8 cellular contexts compared by ENCODE assay signal in genomic region chr14:64891839-64892375, GRCh38. TPM values are rescaled to one million over a fixed set of nuclear protein-coding genes. Genes with fewer than 3 reads are reported as not detected.
DNase-seq lines count a peak whose midpoint lies in the region; ATAC-seq, FAIRE-seq and TF ChIP-seq lines count a peak whose summit lies in the region.

No MANE protein-coding gene starts in this region.

- H4K20me1 ChIP-seq in endothelial cell of umbilical vein (replicated peaks; ENCODE audit: control insufficient read depth, extremely low read depth, insufficient read depth, low read length): no peaks in the 10 kb centered on the region

- ATAC-seq in naive B cell (ENCODE audit: low read depth in 2 of 2): peak; percentile 73 to 74
- no peak for ATAC-seq in HG03460 (IDR thresholded peaks at IDR 0.05; ENCODE audit: unreplicated experiment)

- no peak overlapping the region for H3K4me3 ChIP-seq in NB4 (ENCODE audit: low read depth, low read length)
- H3K4me3 ChIP-seq in SK-N-MC: no peak overlapping the region
- H3K4me3 ChIP-seq in endothelial cell of umbilical vein (replicated peaks in 1 of 3; ENCODE audit: insufficient read depth in 1 of 3, low read depth in 1 of 3, low read length in 3 of 3): no peak overlapping the region

- BruUV-seq in endothelial cell of umbilical vein (replicated peaks; lab: Mats Ljungman, UMichigan): no TSS peak

- H3K27me3 Mint-ChIP-seq in naive B cell: peaks cover 18 to 24% (median 22%) of the 10 kb centered on the region in 3 donors

- no peaks in the 10 kb centered on the region for H3K79me2 ChIP-seq in endothelial cell of umbilical vein (ENCODE audit: control insufficient read depth, insufficient read depth, low read length)

- no peak for TF ChIP-seq POLR2A in NB4 (IDR thresholded peaks at IDR 0.05; ENCODE audit: extremely low read depth, insufficient read length)
- TF ChIP-seq POLR2A in endothelial cell of umbilical vein (IDR thresholded peaks at IDR 0.05; ENCODE audit: low read depth, low read length): no peak

- H3K9me3 ChIP-seq in SK-N-MC (ENCODE audit: low read depth, low read length) (no peaks in the 10 kb centered on the region), endothelial cell of umbilical vein (replicated peaks; ENCODE audit: control insufficient read depth, insufficient read depth, low read length) (no peaks in the 10 kb centered on the region)

- intact Hi-C loops in endothelial cell of umbilical vein (cut with micrococcal nuclease): loop anchor here (2.0 kb wide), 3 partner anchors 69 to 221 kb away; no protein-coding TSS in a partner anchor

- H3K27ac ChIP-seq in SK-N-MC: no peak overlapping the region
- no peak overlapping the region for H3K27ac ChIP-seq in endothelial cell of umbilical vein (ENCODE audit: insufficient read depth, low read depth, low read length)

- H3K4me1 ChIP-seq in endothelial cell of umbilical vein (ENCODE audit: control insufficient read depth, extremely low read depth, insufficient read depth, low read length): no peaks in the 10 kb centered on the region

- H3K27ac Mint-ChIP-seq in naive B cell: no peak overlapping the region

- no peaks in the 10 kb centered on the region for H3K36me3 ChIP-seq in SK-N-MC (ENCODE audit: insufficient read depth, low read length)
- no peaks in the 10 kb centered on the region for H3K36me3 ChIP-seq in endothelial cell of umbilical vein (ENCODE audit: control insufficient read depth in 2 of 2, extremely low read depth in 1 of 2, insufficient read depth in 2 of 2, low read length in 2 of 2)

- CTCF ChIA-PET in endothelial cell of umbilical vein (lab: Charles Lee): interaction anchor here (0.5 to 6.2 kb wide), 44 partner anchors 8 to 548 kb away, joined by 3 to 120 read pairs (median 5); partner anchors contain the start of genes FNTB, GPX2, HSPA2 and SPTB

- TF ChIP-seq CTCF in NB4 (IDR thresholded peaks at IDR 0.05; ENCODE audit: low read depth, low read length): peak; percentile 37
- peak; percentile 31 to 42 for TF ChIP-seq CTCF in endothelial cell of umbilical vein (IDR thresholded peaks at IDR 0.05; ENCODE audit: extremely low read depth in 1 of 2, insufficient read depth in 1 of 2, low read depth in 1 of 2, low read length in 2 of 2)

- H3K4me3 Mint-ChIP-seq in naive B cell: no peak overlapping the region

- no peaks in the 10 kb centered on the region for H3K36me3 Mint-ChIP-seq in naive B cell

- H3K9ac ChIP-seq in SK-N-MC (ENCODE audit: insufficient read length) (no peak overlapping the region), endothelial cell of umbilical vein (replicated peaks; ENCODE audit: extremely low read depth, insufficient read depth, low read length) (no peak overlapping the region)

- H3K9me1 ChIP-seq in endothelial cell of umbilical vein (replicated peaks; ENCODE audit: control insufficient read depth, extremely low read depth, insufficient read depth, low read length): no peaks in the 10 kb centered on the region

- H3K4me2 ChIP-seq in endothelial cell of umbilical vein (ENCODE audit: insufficient read depth, low read length): no peak overlapping the region

- H3K27me3 ChIP-seq in endothelial cell of umbilical vein (ENCODE audit: control insufficient read depth in 2 of 2, insufficient read depth in 2 of 2, low read length in 2 of 2): peaks cover 10 to 24% of the 10 kb centered on the region in 2 experiments

- H2AFZ ChIP-seq in endothelial cell of umbilical vein (ENCODE audit: low read depth, low read length): no peak overlapping the region

- DNase-seq in AML-193 (lab: John Stamatoyannopoulos, UW) (peak; percentile 40 to 70), GM04503 (ENCODE audit: low read depth) (peak; percentile 10), NB4 (ENCODE audit: low read depth) (peak; percentile 77), SK-N-MC (ENCODE audit: low read depth, low spot score) (peak; percentile 64), endothelial cell of umbilical vein (ENCODE audit: low read depth, low spot score) (peak; percentile 72), naive B cell (peak; percentile 18), HPDE6-E6E7 (ENCODE audit: extremely low spot score) (no peak)

- POLR2A ChIA-PET in endothelial cell of umbilical vein (lab: Charles Lee): no interaction called here

- dilution Hi-C loops in endothelial cell of umbilical vein (cut with MboI; ENCODE audit: extremely low pct_ligation_motif_present, low sequenced_read_pairs): no loop called here

- peak; percentile 62 for FAIRE-seq in endothelial cell of umbilical vein (lab: Jason Lieb, UNC)

- H3K4me1 Mint-ChIP-seq in naive B cell: no peaks in the 10 kb centered on the region

- no peaks in the 10 kb centered on the region for H3K9me3 Mint-ChIP-seq in naive B cell

TF ChIP-seq in endothelial cell of umbilical vein, 7 proteins besides CTCF, POLR2A, EP300 and RAD21:
- TF ChIP-seq GATA2 (IDR thresholded peaks at IDR 0.05; ENCODE audit: insufficient read depth, insufficient read length, low read depth, low read length) (no peak), EZH2 (IDR thresholded peaks at IDR 0.05; ENCODE audit: borderline replicate concordance, low read depth, low read length, severe bottlenecking) (no peak), FOS (IDR thresholded peaks at IDR 0.05; ENCODE audit: borderline replicate concordance, insufficient read depth, low read length) (no peak), JUN (IDR thresholded peaks at IDR 0.05; ENCODE audit: borderline replicate concordance, insufficient read depth, insufficient read length, low read depth) (no peak), POLR2AphosphoS5 (IDR thresholded peaks at IDR 0.05; ENCODE audit: insufficient read depth, low read depth, low read length) (no peak), MYC (IDR thresholded peaks at IDR 0.05; ENCODE audit: low read depth, low read length) (no peak), MAX (IDR thresholded peaks at IDR 0.05; ENCODE audit: insufficient read depth, insufficient read length) (no peak)

RNA-seq across cellular contexts. Expression of gene SPTB, which starts 12.2 kb away (rescaled TPM):
- total RNA-seq in endothelial cell of umbilical vein: 0.07 TPM in 1 of 2 replicates, not detected in the other
- polyA plus RNA-seq in endothelial cell of umbilical vein (0.02 and 0.03 TPM in 2 replicates), naive B cell (ENCODE audit: low read depth in 6 of 6) (under 1 TPM in 1 of 6 donors, not detected in 5; 0.16 TPM)
- polyA plus RNA-seq in endothelial cell of umbilical vein (2011; cell fraction: cytosol; rRNA removed): 0.04 and 0.05 TPM in 2 replicates
- polyA plus RNA-seq in endothelial cell of umbilical vein (2011; cell fraction: nucleus; rRNA removed): 0.01 and 0.08 TPM in 2 replicates
- not detected in 2 replicates for polyA plus RNA-seq in endothelial cell of umbilical vein (2012)
- polyA minus RNA-seq in endothelial cell of umbilical vein: 0.13 TPM in 1 of 2 replicates, not detected in the other
- polyA minus RNA-seq in endothelial cell of umbilical vein (2011; cell fraction: cytosol; rRNA and poly(A)+ RNA removed): not detected
- 0.10 TPM in 1 of 2 replicates, not detected in the other for polyA minus RNA-seq in endothelial cell of umbilical vein (2011; cell fraction: nucleus; rRNA and poly(A)+ RNA removed)

RNA-seq across cellular contexts. Expression of gene CHURC1, which starts 22.3 kb away (rescaled TPM):
- 44.0 and 44.4 TPM in 2 replicates for total RNA-seq in endothelial cell of umbilical vein
- 56.5 and 62.2 TPM in 2 replicates for polyA plus RNA-seq in endothelial cell of umbilical vein
- 76.4 and 79.8 TPM in 2 replicates for polyA plus RNA-seq in endothelial cell of umbilical vein (2011; cell fraction: cytosol; rRNA removed)
- 24.0 and 38.0 TPM in 2 replicates for polyA plus RNA-seq in endothelial cell of umbilical vein (2011; cell fraction: nucleus; rRNA removed)
- 44.3 and 49.5 TPM in 2 replicates for polyA plus RNA-seq in endothelial cell of umbilical vein (2012)
- 26.2 and 28.0 TPM in 2 replicates for polyA minus RNA-seq in endothelial cell of umbilical vein
- 24.3 TPM for polyA minus RNA-seq in endothelial cell of umbilical vein (2011; cell fraction: cytosol; rRNA and poly(A)+ RNA removed)
- polyA minus RNA-seq in endothelial cell of umbilical vein (2011; cell fraction: nucleus; rRNA and poly(A)+ RNA removed): 14.9 and 19.5 TPM in 2 replicates
- polyA plus RNA-seq in naive B cell (ENCODE audit: low read depth in 6 of 6): 100 to 1,000 TPM; 101 to 151 (median 133) TPM

RNA-seq across cellular contexts. Expression of gene GPX2, which starts 50.6 kb away (rescaled TPM):
- total RNA-seq in endothelial cell of umbilical vein: not detected in 2 replicates
- polyA plus RNA-seq in endothelial cell of umbilical vein (not detected in 2 replicates), naive B cell (ENCODE audit: low read depth in 6 of 6) (not detected)
- polyA plus RNA-seq in endothelial cell of umbilical vein (2011; cell fraction: cytosol; rRNA removed): not detected in 2 replicates
- not detected in 2 replicates for polyA plus RNA-seq in endothelial cell of umbilical vein (2011; cell fraction: nucleus; rRNA removed)
- not detected in 2 replicates for polyA plus RNA-seq in endothelial cell of umbilical vein (2012)
- polyA minus RNA-seq in endothelial cell of umbilical vein: not detected in 2 replicates
- not detected for polyA minus RNA-seq in endothelial cell of umbilical vein (2011; cell fraction: cytosol; rRNA and poly(A)+ RNA removed)
- 0.63 TPM in 1 of 2 replicates, not detected in the other for polyA minus RNA-seq in endothelial cell of umbilical vein (2011; cell fraction: nucleus; rRNA and poly(A)+ RNA removed)
